ENCODE assay signal across 21 cellular contexts in the genomic region with DNA sequence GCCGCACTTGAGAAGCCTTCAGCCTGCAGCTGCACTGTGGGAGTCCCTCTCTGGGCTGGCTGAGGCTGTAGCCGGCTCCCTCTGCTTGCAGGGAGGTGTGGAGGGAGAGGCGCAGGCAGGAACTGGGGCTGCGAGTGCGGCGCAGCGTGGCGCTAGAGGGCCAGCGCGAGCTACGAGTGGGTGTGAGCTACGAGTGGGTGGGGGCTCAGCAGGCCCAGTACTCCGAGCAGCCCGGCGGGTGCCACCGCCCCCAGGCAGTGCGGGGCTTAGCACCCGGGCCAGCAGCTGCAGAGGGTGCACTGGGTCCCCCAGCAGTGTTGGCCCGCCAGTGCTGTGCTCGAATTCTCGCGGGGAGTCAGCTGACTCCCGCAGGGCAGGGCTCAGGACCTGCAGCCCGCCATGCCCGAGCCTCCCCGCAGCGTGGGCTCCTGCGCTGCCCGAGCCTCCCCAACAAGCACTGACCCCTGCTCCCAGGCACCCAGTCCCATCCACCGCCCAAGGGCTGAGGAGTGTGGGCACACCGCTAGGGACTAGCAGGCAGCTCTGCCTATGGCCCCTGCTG.
"Had no signal": no experiment of that assay in that cellular context is flagged by ENCODE, and none has a peak within 500 bp of the region (broad histone marks: within the 10 kb centered on the region; RNA-seq: fewer than 3 reads in every experiment).

No MANE protein-coding gene starts in this region.

- DNase-seq: central memory CD4-positive, alpha-beta T cell; dorsolateral prefrontal cortex; effector CD4-positive, alpha-beta T cell; heart left ventricle; left cardiac atrium; mammary epithelial cell; naive B cell; nucleus accumbens; psoas muscle; sigmoid colon; stimulated activated CD4-positive, alpha-beta T cell treated with anti-CD3 and anti-CD28 coated beads, Interleukin-2, amount 100 ng/mL, for 24 hours; stimulated activated CD4-positive, alpha-beta T cell treated with anti-CD3 and anti-CD28 coated beads, Interleukin-4, amount 100 ng/mL, for 24 hours; stimulated activated naive B cell treated with anti-CD40 and anti-IgM and Interleukin-4, amounts not matched to agents 10 μg/mL and 1 μg/mL and 100 μg/mL, for 72 hours; transverse colon had no signal

- H3K4me3 Mint-ChIP-seq: naive B cell; nephron; neural progenitor cell; stimulated activated naive B cell treated with anti-CD40 and anti-IgM and Interleukin-4, amounts not matched to agents 10 μg/mL and 1 μg/mL and 100 μg/mL, for 72 hours; stimulated activated naive CD8-positive, alpha-beta T cell treated with anti-CD3 and anti-CD28 coated beads, Interleukin-15, Interleukin-2, amounts not matched to agents 100 ng/mL and 50 ng/mL, for 24 hours had no signal

- H2AFZ ChIP-seq: hepatocyte, neural progenitor cell had no signal

- H3K9me3 ChIP-seq: psoas muscle, sigmoid colon, transverse colon had no signal

- H3K36me3 ChIP-seq: gastroesophageal sphincter, heart left ventricle, left lung, neural progenitor cell, sigmoid colon, transverse colon had no signal

- H3K36me3 Mint-ChIP-seq: naive B cell; neural progenitor cell; stimulated activated naive B cell treated with anti-CD40 and anti-IgM and Interleukin-4, amounts not matched to agents 10 μg/mL and 1 μg/mL and 100 μg/mL, for 72 hours had no signal

- H3K4me2 ChIP-seq: hepatocyte, neural progenitor cell had no signal

- H3K27me3 ChIP-seq: dorsolateral prefrontal cortex, gastroesophageal sphincter, heart left ventricle, hepatocyte, left lung, neural progenitor cell, sigmoid colon, transverse colon had no signal

- H3K27me3 Mint-ChIP-seq: naive B cell; stimulated activated naive B cell treated with anti-CD40 and anti-IgM and Interleukin-4, amounts not matched to agents 10 μg/mL and 1 μg/mL and 100 μg/mL, for 72 hours; stimulated activated naive CD8-positive, alpha-beta T cell treated with anti-CD3 and anti-CD28 coated beads, Interleukin-15, Interleukin-2, amounts not matched to agents 100 ng/mL and 50 ng/mL, for 24 hours had no signal

- H3K4me1 Mint-ChIP-seq: naive B cell; nephron; neural progenitor cell; stimulated activated naive B cell treated with anti-CD40 and anti-IgM and Interleukin-4, amounts not matched to agents 10 μg/mL and 1 μg/mL and 100 μg/mL, for 72 hours had no signal

- H3K9ac ChIP-seq: neural progenitor cell had no signal

- H3K4me1 ChIP-seq: gastroesophageal sphincter, heart left ventricle, left lung, neural progenitor cell, psoas muscle, sigmoid colon, transverse colon had no signal

- H3K27ac ChIP-seq: dorsolateral prefrontal cortex, gastroesophageal sphincter, heart left ventricle, hepatocyte, left lung, neural progenitor cell, psoas muscle, sigmoid colon, transverse colon had no signal

- H3K4me3 ChIP-seq: dorsolateral prefrontal cortex, gastroesophageal sphincter, heart left ventricle, hepatocyte, left lung, neural progenitor cell, psoas muscle, sigmoid colon, transverse colon had no signal

- ATAC-seq: gastroesophageal sphincter; heart left ventricle; left cardiac atrium; left lung; psoas muscle; right cardiac atrium; stimulated activated naive B cell treated with anti-CD40 and anti-IgM and Interleukin-4, amounts not matched to agents 10 μg/mL and 1 μg/mL and 100 μg/mL, for 72 hours had no signal

- H3K27ac Mint-ChIP-seq: naive B cell; nephron; neural progenitor cell; stimulated activated naive B cell treated with anti-CD40 and anti-IgM and Interleukin-4, amounts not matched to agents 10 μg/mL and 1 μg/mL and 100 μg/mL, for 72 hours; stimulated activated naive CD8-positive, alpha-beta T cell treated with anti-CD3 and anti-CD28 coated beads, Interleukin-15, Interleukin-2, amounts not matched to agents 100 ng/mL and 50 ng/mL, for 24 hours had no signal
